ENCODE assay signal across 18 cellular contexts in the genomic region with DNA sequence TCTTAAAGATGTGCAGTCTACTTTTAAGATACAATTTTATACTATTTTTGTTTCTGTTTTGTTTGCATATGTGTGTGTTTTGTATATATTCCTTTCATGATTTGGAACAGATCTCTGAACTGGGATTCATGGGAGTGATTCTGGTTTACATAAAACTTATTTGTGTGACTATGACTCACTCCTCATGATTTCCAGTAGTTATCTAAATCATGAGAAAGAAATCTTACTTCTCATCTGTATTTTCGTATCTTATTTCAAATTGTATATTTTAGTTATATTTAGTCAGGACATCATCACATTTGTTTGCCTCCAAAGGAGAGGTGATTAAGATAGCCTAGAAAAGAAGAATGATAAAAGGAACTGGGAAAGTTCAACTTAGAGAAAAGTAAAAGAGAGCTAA. TPM values are rescaled to one million over a fixed set of nuclear protein-coding genes. Genes with fewer than 3 reads are reported as not detected.
DNase-seq lines count a peak whose midpoint lies in the region; ATAC-seq and TF ChIP-seq lines count a peak whose summit lies in the region.
"Had no signal": no experiment of that assay in that cellular context is flagged by ENCODE, and none has a peak within 500 bp of the region (broad histone marks: within the 10 kb centered on the region; RNA-seq: fewer than 3 reads in every experiment).

No MANE protein-coding gene starts in this region.

- H3K9me3 Mint-ChIP-seq in HFFc6 = no peaks in the 10 kb centered on the region
- H3K9me3 Mint-ChIP-seq: activated naive CD8-positive, alpha-beta T cell treated with anti-CD3 and anti-CD28 coated beads, Interleukin-2, amount 50 U/mL, for 24 hours; stimulated activated naive CD8-positive, alpha-beta T cell treated with anti-CD3 and anti-CD28 coated beads, Interleukin-15, amount 100 ng/mL, for 72 hours had no signal

- no peak overlapping the region for H3K23ac ChIP-seq in mesenchymal stem cell (ENCODE audit: low read length in 2 of 2)

- H3K27me3 ChIP-seq in mesenchymal stem cell (ENCODE audit: control insufficient read depth in 1 of 2, insufficient read depth in 1 of 2, low read length in 2 of 2) = no peaks in the 10 kb centered on the region
- H3K27me3 ChIP-seq: ovary, spleen, uterus had no signal

- H4K91ac ChIP-seq in mesenchymal stem cell (ENCODE audit: low read length) = no peak overlapping the region

- DNase-seq in AG08396 (ENCODE audit: low spot score) (peak; percentile 33), HFFc6 (peak; percentile 45), brain pericyte (ENCODE audit: low read depth, low spot score) (peak; percentile 31), mesenchymal stem cell (peak; percentile 55), left lobe of liver (ENCODE audit: low spot score) (no peak), SK-N-DZ (ENCODE audit: low spot score) (no peak)
- DNase-seq: activated naive CD8-positive, alpha-beta T cell treated with anti-CD3 and anti-CD28 coated beads, Interleukin-2, amount 50 U/mL, for 24 hours; activated T-cell treated with anti-CD3 and anti-CD28 coated beads, Interleukin-2, amount 50 U/mL, for 48 hours; hypothalamus; left colon; mucosa of descending colon; ovary; spleen; stimulated activated naive CD8-positive, alpha-beta T cell treated with anti-CD3 and anti-CD28 coated beads, Interleukin-15, amount 100 ng/mL, for 72 hours; uterus had no signal

- peaks cover 4% of the 10 kb centered on the region for H3K79me1 ChIP-seq in mesenchymal stem cell (replicated peaks; ENCODE audit: low read length, poor library complexity, severe bottlenecking)

- H2BK15ac ChIP-seq in mesenchymal stem cell (ENCODE audit: low read depth, poor library complexity, severe bottlenecking) = no peak overlapping the region

- no peak overlapping the region for H2BK12ac ChIP-seq in mesenchymal stem cell (ENCODE audit: low read length in 2 of 2)

- H3K4me2 ChIP-seq in mesenchymal stem cell (ENCODE audit: low read length, poor library complexity, severe bottlenecking) = no peak overlapping the region

- no peak overlapping the region for H3K14ac ChIP-seq in mesenchymal stem cell (ENCODE audit: low read length in 2 of 2)

- no peak overlapping the region for H3K18ac ChIP-seq in mesenchymal stem cell (ENCODE audit: low read depth in 1 of 2, low read length in 2 of 2)

- H2BK5ac ChIP-seq in mesenchymal stem cell (ENCODE audit: low read depth, low read length, poor library complexity, severe bottlenecking) = no peak overlapping the region

- ATAC-seq in left lobe of liver = no peak
- no peak for ATAC-seq in HG03196 (IDR thresholded peaks at IDR 0.05; ENCODE audit: unreplicated experiment)
- no peak for ATAC-seq in GM21825 (IDR thresholded peaks at IDR 0.05; ENCODE audit: unreplicated experiment)
- ATAC-seq: activated naive CD8-positive, alpha-beta T cell treated with anti-CD3 and anti-CD28 coated beads, Interleukin-2, amount 50 U/mL, for 24 hours; left colon; mucosa of descending colon; stimulated activated naive CD8-positive, alpha-beta T cell treated with anti-CD3 and anti-CD28 coated beads, Interleukin-15, amount 100 ng/mL, for 72 hours had no signal

- H2AK5ac ChIP-seq in mesenchymal stem cell (ENCODE audit: low read length, severe bottlenecking) = no peak overlapping the region

- no peak overlapping the region for H3K4ac ChIP-seq in mesenchymal stem cell (ENCODE audit: low read depth in 1 of 2, low read length in 2 of 2)

- H3K9me3 ChIP-seq in mesenchymal stem cell (ENCODE audit: control insufficient read depth, low read length) = no peaks in the 10 kb centered on the region
- H3K9me3 ChIP-seq: mucosa of descending colon, ovary, spleen, uterus had no signal

- peaks cover 5 to 32% of the 10 kb centered on the region in 2 experiments for H3K36me3 ChIP-seq in mesenchymal stem cell (ENCODE audit: control insufficient read depth in 1 of 2, insufficient read depth in 2 of 2, low read depth in 1 of 2, low read length in 2 of 2)
- H3K36me3 ChIP-seq: ovary had no signal

- no peak overlapping the region for H2BK120ac ChIP-seq in mesenchymal stem cell (ENCODE audit: low read depth, low read length)

- H3K4me3 ChIP-seq in mesenchymal stem cell (ENCODE audit: insufficient read depth in 1 of 2, low read depth in 1 of 2, low read length in 2 of 2) = no peak overlapping the region
- H3K4me3 ChIP-seq: mucosa of descending colon, ovary, spleen, uterus had no signal

- no peak for TF ChIP-seq CTCF in HFFc6 (IDR thresholded peaks at IDR 0.05)

- H3K9ac ChIP-seq in mesenchymal stem cell (ENCODE audit: low read length) = peak overlapping the region; percentile 31

- no CpG with 5 or more reads among the region's 1 CpG for WGBS in mesenchymal stem cell

- no peaks in the 10 kb centered on the region; the same call in none of the 2 replicates for H3K27me3 Mint-ChIP-seq in HFFc6 (ENCODE audit: insufficient read depth)
- H3K27me3 Mint-ChIP-seq: activated naive CD8-positive, alpha-beta T cell treated with anti-CD3 and anti-CD28 coated beads, Interleukin-2, amount 50 U/mL, for 24 hours; B cell; stimulated activated naive CD8-positive, alpha-beta T cell treated with anti-CD3 and anti-CD28 coated beads, Interleukin-15, amount 100 ng/mL, for 72 hours had no signal

- peak overlapping the region; percentile 71 for H3K27ac Mint-ChIP-seq in HFFc6
- H3K27ac Mint-ChIP-seq: activated naive CD8-positive, alpha-beta T cell treated with anti-CD3 and anti-CD28 coated beads, Interleukin-2, amount 50 U/mL, for 24 hours; B cell; stimulated activated naive CD8-positive, alpha-beta T cell treated with anti-CD3 and anti-CD28 coated beads, Interleukin-15, amount 100 ng/mL, for 72 hours had no signal

- H4K8ac ChIP-seq in mesenchymal stem cell (ENCODE audit: low read length) = no peak overlapping the region

- peaks cover 52% of the 10 kb centered on the region for H3K4me1 Mint-ChIP-seq in HFFc6 (ENCODE audit: low read depth)
- H3K4me1 Mint-ChIP-seq: activated naive CD8-positive, alpha-beta T cell treated with anti-CD3 and anti-CD28 coated beads, Interleukin-2, amount 50 U/mL, for 24 hours; stimulated activated naive CD8-positive, alpha-beta T cell treated with anti-CD3 and anti-CD28 coated beads, Interleukin-15, amount 100 ng/mL, for 72 hours had no signal

- H3K27ac ChIP-seq in mesenchymal stem cell (ENCODE audit: low read length, poor library complexity, severe bottlenecking) = no peak overlapping the region
- H3K27ac ChIP-seq: ovary, spleen, uterus had no signal

- H3K36me3 Mint-ChIP-seq in HFFc6 (ENCODE audit: low read depth) = peaks cover 28% of the 10 kb centered on the region

- no peaks in the 10 kb centered on the region for H3K4me1 ChIP-seq in mesenchymal stem cell (ENCODE audit: control insufficient read depth, insufficient read depth, low read depth, low read length)
- H3K4me1 ChIP-seq: spleen, uterus had no signal

- H3K4me3 Mint-ChIP-seq in HFFc6 = peak overlapping the region; percentile 27; the same call in 1 of the 2 replicates
- H3K4me3 Mint-ChIP-seq: activated naive CD8-positive, alpha-beta T cell treated with anti-CD3 and anti-CD28 coated beads, Interleukin-2, amount 50 U/mL, for 24 hours; B cell; stimulated activated naive CD8-positive, alpha-beta T cell treated with anti-CD3 and anti-CD28 coated beads, Interleukin-15, amount 100 ng/mL, for 72 hours had no signal

- H2AFZ ChIP-seq in mesenchymal stem cell (ENCODE audit: low read depth, low read length) = no peak overlapping the region

RNA-seq across cellular contexts. Expression of a gene that starts 53.4 kb away (rescaled TPM):
- total RNA-seq in HFFc6 (2021; fragmentation: NEBNext Ultra II Directional; extraction: Animal tissue kit (Norgen Biotek cat#: 25700)) = 10 to 100 TPM; 24.8 to 30.4 (median 27.7) TPM
- polyA plus RNA-seq in mesenchymal stem cell (2013, experiment 1 of 2) = 21.0 TPM
- 20.8 TPM for polyA plus RNA-seq in mesenchymal stem cell (2013, experiment 2 of 2)
- 5.6 TPM for total RNA-seq in left lobe of liver
- 47.8 and 67.3 TPM in 2 replicates for polyA plus RNA-seq in SK-N-DZ (2014; cell fraction: cytosol; rRNA removed)
- 30.9 and 57.2 TPM in 2 replicates for polyA plus RNA-seq in SK-N-DZ (2014; cell fraction: nucleus; rRNA removed)

Comparison
In these comparisons a context has a peak if more than half of its experiments do, and no peak if none do; other contexts are left out.
1. DNase-seq: peak in AG08396 (single experiment), HFFc6 (single experiment), brain pericyte (single experiment) and mesenchymal stem cell (single experiment); none in left lobe of liver (single experiment) and SK-N-DZ (single experiment).